ENCODE assay signal across 8 cellular contexts in genomic region chr19:15222738-15223648, GRCh38.
DNase-seq lines count a peak whose midpoint lies in the region; ATAC-seq lines count a peak whose summit lies in the region.

No MANE protein-coding gene starts in this region.

- peak overlapping the region; percentile 75 for H3K27ac ChIP-seq in layer of hippocampus (ENCODE audit: low read depth, low read length)

- ATAC-seq in GM18520 (IDR thresholded peaks at IDR 0.05; ENCODE audit: unreplicated experiment) (peak; percentile 72), HG03354 (IDR thresholded peaks at IDR 0.05; ENCODE audit: poor library complexity, severe bottlenecking, unreplicated experiment) (peak; percentile 82), GM21367 (IDR thresholded peaks at IDR 0.05; ENCODE audit: unreplicated experiment) (no peak)

- DNase-seq in NCI-H524 (lab: John Stamatoyannopoulos, UW) (peak; percentile 92 to 97), dedifferentiated amniotic fluid mesenchymal stem cell (ENCODE audit: extremely low spot score) (peak; percentile 94)
- peak; percentile 68 for DNase-seq in activated CD4-positive, alpha-beta T cell treated with anti-CD3 and anti-CD28 coated beads, Interleukin-2, amount 50 U/mL, for 1 hour
- DNase-seq in stimulated activated CD4-positive, alpha-beta T cell treated with anti-CD3 and anti-CD28 coated beads, Interleukin-1b, Interleukin-23, amount 100 ng/mL, for 24 hours (ENCODE audit: low read depth in 4 of 4, low spot score in 1 of 4), result peak; percentile 30 to 76 (median 50)

- H3K27me3 ChIP-seq in layer of hippocampus (ENCODE audit: control insufficient read depth, insufficient read depth, low read length), result no peaks in the 10 kb centered on the region
